In the genomic region with DNA sequence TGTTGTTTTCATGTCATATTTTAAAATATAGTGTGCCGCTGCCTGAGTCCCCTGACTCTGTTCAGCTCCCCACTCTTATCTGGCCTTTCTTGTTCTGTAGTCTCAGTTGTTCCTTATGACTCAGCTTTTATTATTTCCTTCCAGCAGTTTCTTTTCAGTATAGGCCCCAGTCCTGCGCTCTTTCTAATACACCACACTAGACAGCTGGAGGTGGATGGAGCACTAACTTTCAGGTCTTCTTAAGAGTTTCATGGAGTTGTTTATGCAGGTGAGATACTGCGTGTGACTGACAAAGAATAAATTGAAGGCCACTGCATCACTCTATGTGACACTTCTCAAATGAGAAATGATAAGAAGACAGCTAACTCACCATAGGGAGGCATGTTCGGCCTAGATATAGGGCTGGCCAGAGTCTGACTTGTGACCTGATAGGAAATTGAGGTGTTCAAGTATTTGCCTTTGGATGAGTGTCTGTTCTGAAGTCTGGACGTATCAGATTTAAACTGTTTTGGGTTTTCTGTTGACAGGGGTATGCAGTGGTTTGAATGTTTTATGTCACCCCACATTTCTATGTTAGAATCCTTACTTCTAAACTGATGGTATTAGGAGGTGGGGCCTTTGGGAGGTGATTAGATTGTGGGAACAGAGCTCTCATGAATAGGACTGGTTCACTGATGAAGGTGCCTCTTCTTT, we compare ENCODE assay signal across 28 cellular contexts.
"Had no signal": no experiment of that assay in that cellular context is flagged by ENCODE, and none has a peak within 500 bp of the region (broad histone marks: within the 10 kb centered on the region; RNA-seq: fewer than 3 reads in every experiment).

No MANE protein-coding gene starts in this region.

- H3K4me3 ChIP-seq: neural progenitor cell, ovary, psoas muscle, right lobe of liver, sigmoid colon, stomach, thoracic aorta, thyroid gland, tibial nerve, vagina had no signal

- H3K4me1 ChIP-seq: neural progenitor cell, parathyroid adenoma, psoas muscle, sigmoid colon, stomach, thyroid gland, tibial nerve, vagina had no signal

- H3K4me1 Mint-ChIP-seq: natural killer cell; nephron; neural progenitor cell; stimulated activated effector memory CD8-positive, alpha-beta T cell treated with anti-CD3 and anti-CD28 coated beads, Interleukin-12 subunit alpha, Interleukin-12 subunit beta, amount 100 ng/mL, for 72 hours had no signal

- H3K4me2 ChIP-seq: neural progenitor cell had no signal

- H3K27ac ChIP-seq: neural progenitor cell, ovary, parathyroid adenoma, psoas muscle, right lobe of liver, sigmoid colon, stomach, thoracic aorta, thyroid gland, tibial nerve, vagina had no signal

- H3K36me3 ChIP-seq: neural progenitor cell, ovary, right lobe of liver, sigmoid colon, stomach, thoracic aorta, thyroid gland, tibial nerve, vagina had no signal

- DNase-seq: natural killer cell; occipital lobe; ovary; posterior cingulate gyrus; psoas muscle; right cardiac atrium; right lobe of liver; sigmoid colon; small intestine; stimulated activated CD4-positive, alpha-beta T cell treated with anti-CD3 and anti-CD28 coated beads, Interleukin-15, amount 100 ng/mL, for 24 hours; stimulated activated CD4-positive, alpha-beta T cell treated with anti-CD3 and anti-CD28 coated beads, Interleukin-2, amount 100 ng/mL, for 24 hours; stimulated activated CD4-positive, alpha-beta T cell treated with anti-CD3 and anti-CD28 coated beads, Interleukin-2, amount 100 ng/mL, for 48 hours; stimulated activated CD4-positive, alpha-beta T cell treated with anti-CD3 and anti-CD28 coated beads, Interleukin-4, amount 100 ng/mL, for 24 hours; stimulated activated naive B cell treated with anti-CD40 and anti-IgM and Interleukin-4, amounts not matched to agents 10 μg/mL and 1 μg/mL and 100 μg/mL, for 72 hours; stimulated activated naive CD4-positive, alpha-beta T cell treated with Interleukin-2 at 50 U/mL for 16 hours; stomach; thyroid gland; trophoblast cell had no signal

- H3K27ac Mint-ChIP-seq: natural killer cell; nephron; neural progenitor cell; progenitor cell of endocrine pancreas; stimulated activated effector memory CD8-positive, alpha-beta T cell treated with anti-CD3 and anti-CD28 coated beads, Interleukin-12 subunit alpha, Interleukin-12 subunit beta, amount 100 ng/mL, for 72 hours; stimulated activated naive B cell treated with anti-CD40 and anti-IgM and Interleukin-4, amounts not matched to agents 10 μg/mL and 1 μg/mL and 100 μg/mL, for 72 hours; stimulated activated naive CD8-positive, alpha-beta T cell treated with anti-CD3 and anti-CD28 coated beads, Interleukin-15, Interleukin-2, amounts not matched to agents 100 ng/mL and 50 ng/mL, for 24 hours had no signal

- H3K9ac ChIP-seq: neural progenitor cell, parathyroid adenoma had no signal

- H3K36me3 Mint-ChIP-seq: neural progenitor cell; stimulated activated effector memory CD8-positive, alpha-beta T cell treated with anti-CD3 and anti-CD28 coated beads, Interleukin-12 subunit alpha, Interleukin-12 subunit beta, amount 100 ng/mL, for 72 hours had no signal

- H3K79me2 ChIP-seq: parathyroid adenoma had no signal

- H3K27me3 ChIP-seq: ovary, right lobe of liver, sigmoid colon, stomach, thyroid gland, tibial nerve, vagina had no signal

- H2AFZ ChIP-seq: neural progenitor cell, parathyroid adenoma had no signal

- H3K4me3 Mint-ChIP-seq: natural killer cell; nephron; neural progenitor cell; stimulated activated effector memory CD8-positive, alpha-beta T cell treated with anti-CD3 and anti-CD28 coated beads, Interleukin-12 subunit alpha, Interleukin-12 subunit beta, amount 100 ng/mL, for 72 hours; stimulated activated naive B cell treated with anti-CD40 and anti-IgM and Interleukin-4, amounts not matched to agents 10 μg/mL and 1 μg/mL and 100 μg/mL, for 72 hours; stimulated activated naive CD8-positive, alpha-beta T cell treated with anti-CD3 and anti-CD28 coated beads, Interleukin-15, Interleukin-2, amounts not matched to agents 100 ng/mL and 50 ng/mL, for 24 hours had no signal

- ATAC-seq: natural killer cell; psoas muscle; right cardiac atrium; right lobe of liver; stimulated activated effector memory CD8-positive, alpha-beta T cell treated with anti-CD3 and anti-CD28 coated beads, Interleukin-12 subunit alpha, Interleukin-12 subunit beta, amount 100 ng/mL, for 72 hours; stimulated activated naive B cell treated with anti-CD40 and anti-IgM and Interleukin-4, amounts not matched to agents 10 μg/mL and 1 μg/mL and 100 μg/mL, for 72 hours had no signal

- FAIRE-seq: urothelium cell line had no signal

- H3K9me3 ChIP-seq: ovary, right lobe of liver, thyroid gland had no signal
